In the genomic region with DNA sequence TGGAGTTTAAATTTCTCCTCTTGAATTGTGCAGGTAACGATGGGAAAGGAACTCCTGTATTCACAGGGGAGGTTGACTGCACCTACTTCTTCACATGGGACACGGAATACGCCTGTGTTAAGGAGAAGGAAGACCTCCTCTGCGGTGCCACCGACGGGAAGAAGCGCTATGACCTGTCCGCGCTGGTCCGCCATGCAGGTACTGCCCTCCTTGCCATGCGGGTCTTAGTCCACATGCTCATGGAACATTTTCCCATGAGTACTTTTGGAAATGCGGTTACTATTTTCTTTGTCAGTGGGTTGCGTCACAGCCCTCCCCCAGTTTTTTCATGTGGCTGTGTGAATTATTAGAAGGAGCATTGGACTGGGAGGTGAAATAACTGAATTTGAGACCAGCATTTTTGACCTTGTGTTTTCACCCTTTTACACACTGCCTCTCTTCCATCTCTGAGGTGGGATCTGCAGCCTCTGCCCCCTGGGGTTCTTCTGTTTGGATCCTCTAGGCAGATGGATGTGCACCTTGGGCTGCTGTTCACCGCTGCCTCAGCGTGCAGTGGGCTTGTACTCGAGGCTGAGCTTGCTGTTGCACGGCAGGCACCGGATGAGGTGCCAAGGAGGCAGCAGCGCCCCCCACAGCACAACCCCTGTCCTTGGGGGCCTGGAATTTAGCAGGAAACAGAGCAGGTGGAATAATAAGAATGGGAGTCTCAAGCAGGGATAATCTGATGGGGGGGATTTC, we compare ENCODE assay signal across 16 cellular contexts.
DNase-seq lines count a peak whose midpoint lies in the region; ATAC-seq, FAIRE-seq and TF ChIP-seq lines count a peak whose summit lies in the region.
"Had no signal": no experiment of that assay in that cellular context is flagged by ENCODE, and none has a peak within 500 bp of the region (broad histone marks: within the 10 kb centered on the region; RNA-seq: fewer than 3 reads in every experiment).

No MANE protein-coding gene starts in this region.

- intact Hi-C loops in tibial artery (cut with DNase I; ENCODE audit: low total_unique reads): loop anchor here (5.0 kb wide), 1 partner anchor 68 kb away; no protein-coding TSS in a partner anchor

- H3K27ac Mint-ChIP-seq in activated naive CD8-positive, alpha-beta T cell: peak overlapping the region; percentile 66
- no peak overlapping the region for H3K27ac Mint-ChIP-seq in activated naive CD8-positive, alpha-beta T cell treated with anti-CD3 and anti-CD28 coated beads for 36 hours
- H3K27ac Mint-ChIP-seq in astrocyte (ENCODE audit: unreplicated experiment): no peak overlapping the region
- H3K27ac Mint-ChIP-seq in T-cell: peak overlapping the region in 1 of 2 donors; percentile 33
- H3K27ac Mint-ChIP-seq: nephron progenitor cell had no signal

- POLR2A ChIA-PET in T-cell (lab: Charles Lee): no interaction called here

- H3K14ac ChIP-seq in mesenchymal stem cell (ENCODE audit: low read length in 2 of 2): no peak overlapping the region

- H3K36me3 ChIP-seq in astrocyte (ENCODE audit: insufficient read depth, low read length): peaks cover 16% of the 10 kb centered on the region
- H3K36me3 ChIP-seq in mesenchymal stem cell (ENCODE audit: control insufficient read depth in 1 of 2, insufficient read depth in 2 of 2, low read depth in 1 of 2, low read length in 2 of 2): peaks cover 39 to 61% of the 10 kb centered on the region in 2 experiments
- H3K36me3 ChIP-seq in tibial artery: peaks cover 15 to 39% (median 18%) of the 10 kb centered on the region in 3 donors
- peaks cover 9% of the 10 kb centered on the region for H3K36me3 ChIP-seq in smooth muscle cell (ENCODE audit: low read depth)

- no peak for ATAC-seq in T-cell (replicated peaks in 1 of 4)

- no peaks in the 10 kb centered on the region for H3K9me3 ChIP-seq in astrocyte (ENCODE audit: insufficient read depth, low read depth, low read length)
- H3K9me3 ChIP-seq in mesenchymal stem cell (ENCODE audit: control insufficient read depth, low read length): no peaks in the 10 kb centered on the region
- H3K9me3 ChIP-seq in tibial artery: no peaks in the 10 kb centered on the region
- H3K9me3 ChIP-seq in smooth muscle cell (replicated peaks; ENCODE audit: low read depth): no peaks in the 10 kb centered on the region
- H3K9me3 ChIP-seq: esophagus muscularis mucosa, spleen had no signal

- no peak overlapping the region for H2AFZ ChIP-seq in astrocyte (ENCODE audit: low read depth, low read length)
- no peak overlapping the region for H2AFZ ChIP-seq in mesenchymal stem cell (ENCODE audit: low read depth, low read length)
- no peak overlapping the region for H2AFZ ChIP-seq in smooth muscle cell (ENCODE audit: low read depth)

- H3K79me1 ChIP-seq in mesenchymal stem cell (replicated peaks; ENCODE audit: low read length, poor library complexity, severe bottlenecking): peaks cover 31% of the 10 kb centered on the region

- no peaks in the 10 kb centered on the region for H3K9me3 Mint-ChIP-seq in activated naive CD8-positive, alpha-beta T cell (ENCODE audit: low read depth)
- H3K9me3 Mint-ChIP-seq in activated naive CD8-positive, alpha-beta T cell treated with anti-CD3 and anti-CD28 coated beads for 36 hours: no peaks in the 10 kb centered on the region
- H3K9me3 Mint-ChIP-seq in astrocyte (ENCODE audit: unreplicated experiment): no peaks in the 10 kb centered on the region
- no peaks in the 10 kb centered on the region for H3K9me3 Mint-ChIP-seq in T-cell
- H3K9me3 Mint-ChIP-seq: nephron progenitor cell had no signal

- no peak for FAIRE-seq in astrocyte (lab: Jason Lieb, UNC)

- peak overlapping the region; percentile 40 for H4K91ac ChIP-seq in mesenchymal stem cell (ENCODE audit: low read length)

- no peak overlapping the region for H2BK5ac ChIP-seq in mesenchymal stem cell (ENCODE audit: low read depth, low read length, poor library complexity, severe bottlenecking)

- no peaks in the 10 kb centered on the region for H3K79me2 ChIP-seq in astrocyte (ENCODE audit: insufficient read depth, low read length)
- no peaks in the 10 kb centered on the region for H3K79me2 ChIP-seq in smooth muscle cell (ENCODE audit: low read depth)

- H3K4me3 ChIP-seq in astrocyte (ENCODE audit: insufficient read depth, low read depth, low read length) (no peak overlapping the region), mesenchymal stem cell (ENCODE audit: insufficient read depth in 1 of 2, low read depth in 1 of 2, low read length in 2 of 2) (no peak overlapping the region), tibial artery (no peak overlapping the region), foreskin fibroblast (ENCODE audit: low read depth in 1 of 2, low read length in 2 of 2) (no peak overlapping the region), smooth muscle cell (no peak overlapping the region)
- H3K4me3 ChIP-seq: esophagus muscularis mucosa, spleen had no signal

- no peak overlapping the region for H2AK5ac ChIP-seq in mesenchymal stem cell (ENCODE audit: low read length, severe bottlenecking)

- H3K4me3 Mint-ChIP-seq in activated naive CD8-positive, alpha-beta T cell: no peak overlapping the region
- no peak overlapping the region for H3K4me3 Mint-ChIP-seq in activated naive CD8-positive, alpha-beta T cell treated with anti-CD3 and anti-CD28 coated beads for 36 hours
- H3K4me3 Mint-ChIP-seq in astrocyte (ENCODE audit: unreplicated experiment): no peak overlapping the region
- H3K4me3 Mint-ChIP-seq in T-cell: no peak overlapping the region
- H3K4me3 Mint-ChIP-seq: nephron progenitor cell had no signal

- H3K4me1 ChIP-seq in astrocyte (ENCODE audit: insufficient read depth, low read length) (peaks cover 41% of the 10 kb centered on the region), mesenchymal stem cell (ENCODE audit: control insufficient read depth, insufficient read depth, low read depth, low read length) (peaks cover 14% of the 10 kb centered on the region), tibial artery (peaks cover 0 to 46% (median 30%) of the 10 kb centered on the region in 4 donors), smooth muscle cell (ENCODE audit: low read depth) (no peaks in the 10 kb centered on the region)
- H3K4me1 ChIP-seq: spleen had no signal

- peaks cover 15% of the 10 kb centered on the region for H3K36me3 Mint-ChIP-seq in activated naive CD8-positive, alpha-beta T cell
- H3K36me3 Mint-ChIP-seq in activated naive CD8-positive, alpha-beta T cell treated with anti-CD3 and anti-CD28 coated beads for 36 hours: peaks cover 33% of the 10 kb centered on the region
- H3K36me3 Mint-ChIP-seq in astrocyte (ENCODE audit: low read depth, unreplicated experiment) (peaks cover 23% of the 10 kb centered on the region), T-cell (peaks cover 74% of the 10 kb centered on the region)

- no peaks in the 10 kb centered on the region for H3K27me3 ChIP-seq in astrocyte (ENCODE audit: insufficient read depth, low read length)
- no peaks in the 10 kb centered on the region for H3K27me3 ChIP-seq in mesenchymal stem cell (ENCODE audit: control insufficient read depth in 1 of 2, insufficient read depth in 1 of 2, low read length in 2 of 2)
- H3K27me3 ChIP-seq in tibial artery: no peaks in the 10 kb centered on the region
- no peaks in the 10 kb centered on the region for H3K27me3 ChIP-seq in smooth muscle cell (ENCODE audit: low read depth)
- H3K27me3 ChIP-seq: esophagus muscularis mucosa, spleen had no signal

- no peak overlapping the region for H3K4ac ChIP-seq in mesenchymal stem cell (ENCODE audit: low read depth in 1 of 2, low read length in 2 of 2)

- TF ChIP-seq CTCF in astrocyte (IDR thresholded peaks at IDR 0.05; ENCODE audit: insufficient read depth, low read depth, low read length) (no peak), tibial artery (IDR thresholded peaks at IDR 0.05) (no peak), foreskin fibroblast (IDR thresholded peaks at IDR 0.05; ENCODE audit: low read depth, low read length) (no peak), smooth muscle cell (IDR thresholded peaks at IDR 0.05; ENCODE audit: borderline replicate concordance, insufficient read depth, poor library complexity, severe bottlenecking) (no peak)

- H3K27ac ChIP-seq in astrocyte (ENCODE audit: low read depth, low read length) (no peak overlapping the region), mesenchymal stem cell (ENCODE audit: low read length, poor library complexity, severe bottlenecking) (no peak overlapping the region), tibial artery (peak overlapping the region; percentile 60 to 61), smooth muscle cell (ENCODE audit: low read depth) (no peak overlapping the region)
- H3K27ac ChIP-seq: C4-2B, esophagus muscularis mucosa, spleen had no signal

- CTCF ChIA-PET in T-cell (lab: Charles Lee): no interaction called here

- H3K4me2 ChIP-seq in astrocyte (ENCODE audit: low read length) (peak overlapping the region; percentile 81), mesenchymal stem cell (ENCODE audit: low read length, poor library complexity, severe bottlenecking) (no peak overlapping the region), smooth muscle cell (no peak overlapping the region)

- no peak overlapping the region for H2BK15ac ChIP-seq in mesenchymal stem cell (ENCODE audit: low read depth, poor library complexity, severe bottlenecking)

- H2BK120ac ChIP-seq in mesenchymal stem cell (ENCODE audit: low read depth, low read length): no peak overlapping the region

- peaks cover 4% of the 10 kb centered on the region for H3F3A ChIP-seq in smooth muscle cell (ENCODE audit: low read depth)

- H3K23ac ChIP-seq in mesenchymal stem cell (ENCODE audit: low read length in 2 of 2): no peak overlapping the region

- H3K27me3 Mint-ChIP-seq in activated naive CD8-positive, alpha-beta T cell: no peaks in the 10 kb centered on the region
- no peaks in the 10 kb centered on the region for H3K27me3 Mint-ChIP-seq in activated naive CD8-positive, alpha-beta T cell treated with anti-CD3 and anti-CD28 coated beads for 36 hours
- H3K27me3 Mint-ChIP-seq in astrocyte (ENCODE audit: low read depth, unreplicated experiment) (no peaks in the 10 kb centered on the region), T-cell (no peaks in the 10 kb centered on the region)

- no peak for DNase-seq in activated naive CD8-positive, alpha-beta T cell treated with anti-CD3 and anti-CD28 coated beads for 36 hours
- DNase-seq in astrocyte (ENCODE audit: low read depth): no peak
- no peak for DNase-seq in mesenchymal stem cell
- DNase-seq in tibial artery: no peak
- no peak for DNase-seq in T-cell
- no peak for DNase-seq in foreskin fibroblast
- DNase-seq in smooth muscle cell (lab: John Stamatoyannopoulos, UW; ENCODE audit: unreplicated experiment): no peak
- DNase-seq: activated gamma-delta T cell, left colon, NCI-H1436, NCI-H524 treated with DMSO at 0.1 percent for 48 hours, nephron progenitor cell, spleen had no signal

- H3K18ac ChIP-seq in mesenchymal stem cell (ENCODE audit: low read depth in 1 of 2, low read length in 2 of 2): no peak overlapping the region

- H3K9ac ChIP-seq in astrocyte (ENCODE audit: low read length) (no peak overlapping the region), mesenchymal stem cell (ENCODE audit: low read length) (no peak overlapping the region), smooth muscle cell (ENCODE audit: low read depth) (no peak overlapping the region)

- H4K20me1 ChIP-seq in astrocyte (ENCODE audit: insufficient read depth, low read length) (peaks cover 19% of the 10 kb centered on the region), smooth muscle cell (ENCODE audit: low read depth) (no peaks in the 10 kb centered on the region)

- 98% methylated on average over 19 of the region's 19 CpGs for whole genome bisulfite sequencing in mesenchymal stem cell
- WGBS in smooth muscle cell (ENCODE audit: low lambda C conversion rate): over 99% methylated on average over 19 of the region's 19 CpGs

- H4K8ac ChIP-seq in mesenchymal stem cell (ENCODE audit: low read length): no peak overlapping the region

- no peak overlapping the region for H2BK12ac ChIP-seq in mesenchymal stem cell (ENCODE audit: low read length in 2 of 2)

- peaks cover 25% of the 10 kb centered on the region for H3K4me1 Mint-ChIP-seq in activated naive CD8-positive, alpha-beta T cell (ENCODE audit: low read depth)
- H3K4me1 Mint-ChIP-seq in activated naive CD8-positive, alpha-beta T cell treated with anti-CD3 and anti-CD28 coated beads for 36 hours: peaks cover 20% of the 10 kb centered on the region
- H3K4me1 Mint-ChIP-seq in astrocyte (ENCODE audit: low read depth, unreplicated experiment) (peaks cover 10% of the 10 kb centered on the region), T-cell (peaks cover 24 to 27% (median 24%) of the 10 kb centered on the region in 3 donors)
- H3K4me1 Mint-ChIP-seq: nephron progenitor cell had no signal

Comparison
In these comparisons a context has a peak if more than half of its experiments do, and no peak if none do; other contexts are left out.
1. H3K27ac ChIP-seq: peak in tibial artery (2 of 2); none in astrocyte (single experiment), mesenchymal stem cell (single experiment) and smooth muscle cell (single experiment).